Comparison of ENCODE assay signal across 28 cellular contexts in genomic region chr20:38208088-38208487, GRCh38. TPM values are rescaled to one million over a fixed set of nuclear protein-coding genes. Genes with fewer than 3 reads are reported as not detected.
"Had no signal": no experiment of that assay in that cellular context is flagged by ENCODE, and none has a peak within 500 bp of the region (broad histone marks: within the 10 kb centered on the region; RNA-seq: fewer than 3 reads in every experiment).

No MANE protein-coding gene starts in this region.

- H3K27ac Mint-ChIP-seq: activated B cell treated with CpG ODN at 0.5 μM for 24 hours; activated CD8-positive, alpha-beta memory T cell treated with anti-CD3 and anti-CD28 coated beads, Interleukin-2, amount 10 ng/mL, durations not matched to agents 7 days and 5 days; activated CD8-positive, alpha-beta T cell treated with anti-CD3 and anti-CD28 coated beads, Interleukin-2, amount 10 ng/mL, durations not matched to agents 7 days and 5 days; activated naive CD4-positive, alpha-beta T cell treated with anti-CD3 and anti-CD28 coated beads for 36 hours; activated naive CD8-positive, alpha-beta T cell treated with anti-CD3 and anti-CD28 coated beads for 36 hours; immature natural killer cell; nephron; stimulated activated effector memory CD8-positive, alpha-beta T cell treated with anti-CD3 and anti-CD28 coated beads, Interleukin-12 subunit alpha, Interleukin-12 subunit beta, amount 100 ng/mL, for 72 hours; T-helper 2 cell treated with Interferon-gamma antibody and Interleukin-4, amounts not matched to agents 5 μg/mL and 100 μg/mL, for 36 hours had no signal

- H3K4me3 ChIP-seq: adrenal gland, body of pancreas, gastrocnemius medialis, lung, right lobe of liver, stomach, thyroid gland had no signal

- H3K9me3 ChIP-seq: adrenal gland, body of pancreas, gastrocnemius medialis, right lobe of liver, stomach, thyroid gland had no signal

- H3K27me3 ChIP-seq: adrenal gland, body of pancreas, gastrocnemius medialis, right lobe of liver, stomach, thyroid gland had no signal

- H3K4me1 Mint-ChIP-seq: activated B cell treated with CpG ODN at 0.5 μM for 24 hours; activated CD8-positive, alpha-beta memory T cell treated with anti-CD3 and anti-CD28 coated beads, Interleukin-2, amount 10 ng/mL, durations not matched to agents 7 days and 5 days; activated naive CD8-positive, alpha-beta T cell treated with anti-CD3 and anti-CD28 coated beads for 36 hours; immature natural killer cell; stimulated activated effector memory CD8-positive, alpha-beta T cell treated with anti-CD3 and anti-CD28 coated beads, Interleukin-12 subunit alpha, Interleukin-12 subunit beta, amount 100 ng/mL, for 72 hours had no signal

- H3K4me3 Mint-ChIP-seq: activated B cell treated with CpG ODN at 0.5 μM for 24 hours; activated CD8-positive, alpha-beta memory T cell treated with anti-CD3 and anti-CD28 coated beads, Interleukin-2, amount 10 ng/mL, durations not matched to agents 7 days and 5 days; activated CD8-positive, alpha-beta T cell treated with anti-CD3 and anti-CD28 coated beads, Interleukin-2, amount 10 ng/mL, durations not matched to agents 7 days and 5 days; activated naive CD4-positive, alpha-beta T cell treated with anti-CD3 and anti-CD28 coated beads for 36 hours; activated naive CD8-positive, alpha-beta T cell treated with anti-CD3 and anti-CD28 coated beads for 36 hours; immature natural killer cell; nephron; stimulated activated effector memory CD8-positive, alpha-beta T cell treated with anti-CD3 and anti-CD28 coated beads, Interleukin-12 subunit alpha, Interleukin-12 subunit beta, amount 100 ng/mL, for 72 hours; T-helper 2 cell treated with Interferon-gamma antibody and Interleukin-4, amounts not matched to agents 5 μg/mL and 100 μg/mL, for 36 hours had no signal

- DNase-seq: activated B cell treated with CpG ODN at 0.5 μM for 24 hours; activated CD4-positive, alpha-beta T cell treated with anti-CD3 and anti-CD28 coated beads, Interleukin-2, amount 50 U/mL, for 1 hour; activated CD8-positive, alpha-beta memory T cell treated with anti-CD3 and anti-CD28 coated beads, Interleukin-2, amount 10 ng/mL, durations not matched to agents 7 days and 5 days; activated CD8-positive, alpha-beta T cell treated with anti-CD3 and anti-CD28 coated beads, Interleukin-2, amount 10 ng/mL, durations not matched to agents 7 days and 5 days; activated naive CD4-positive, alpha-beta T cell treated with anti-CD3 and anti-CD28 coated beads for 36 hours; activated naive CD8-positive, alpha-beta T cell treated with anti-CD3 and anti-CD28 coated beads for 36 hours; activated T-cell treated with anti-CD3 and anti-CD28 coated beads for 4 hours; adrenal gland; body of pancreas; caudate nucleus; dermis blood vessel endothelial cell; effector CD4-positive, alpha-beta T cell; gastrocnemius medialis; hypothalamus; immature natural killer cell; posterior cingulate gyrus; stimulated activated CD4-positive, alpha-beta T cell treated with anti-CD3 and anti-CD28 coated beads, Interleukin-12 subunit alpha, Interleukin-12 subunit beta, amount 100 ng/mL, for 4 hours; stimulated activated CD4-positive, alpha-beta T cell treated with anti-CD3 and anti-CD28 coated beads, Interleukin-4, amount 100 ng/mL, for 24 hours; stomach; T-helper 1 cell; thyroid gland had no signal

- FAIRE-seq: endometrium had no signal

- H3K36me3 ChIP-seq: adrenal gland, gastrocnemius medialis, right lobe of liver, stomach, thyroid gland had no signal

- H3K27ac ChIP-seq: adrenal gland, body of pancreas, gastrocnemius medialis, right lobe of liver, stomach, thyroid gland had no signal

- H3K36me3 Mint-ChIP-seq: activated CD8-positive, alpha-beta memory T cell treated with anti-CD3 and anti-CD28 coated beads, Interleukin-2, amount 10 ng/mL, durations not matched to agents 7 days and 5 days; activated naive CD8-positive, alpha-beta T cell treated with anti-CD3 and anti-CD28 coated beads for 36 hours; immature natural killer cell; stimulated activated effector memory CD8-positive, alpha-beta T cell treated with anti-CD3 and anti-CD28 coated beads, Interleukin-12 subunit alpha, Interleukin-12 subunit beta, amount 100 ng/mL, for 72 hours had no signal

- H3K9me3 Mint-ChIP-seq: activated B cell treated with CpG ODN at 0.5 μM for 24 hours; activated naive CD4-positive, alpha-beta T cell treated with anti-CD3 and anti-CD28 coated beads for 36 hours; activated naive CD8-positive, alpha-beta T cell treated with anti-CD3 and anti-CD28 coated beads for 36 hours; immature natural killer cell; stimulated activated effector memory CD8-positive, alpha-beta T cell treated with anti-CD3 and anti-CD28 coated beads, Interleukin-12 subunit alpha, Interleukin-12 subunit beta, amount 100 ng/mL, for 72 hours; T-helper 2 cell treated with Interferon-gamma antibody and Interleukin-4, amounts not matched to agents 5 μg/mL and 100 μg/mL, for 36 hours had no signal

- H3K4me1 ChIP-seq: adrenal gland, body of pancreas, right lobe of liver, thyroid gland had no signal

- ATAC-seq: activated CD8-positive, alpha-beta memory T cell treated with anti-CD3 and anti-CD28 coated beads, Interleukin-2, amount 10 ng/mL, durations not matched to agents 7 days and 5 days; activated CD8-positive, alpha-beta T cell treated with anti-CD3 and anti-CD28 coated beads, Interleukin-2, amount 10 ng/mL, durations not matched to agents 7 days and 5 days; body of pancreas; gastrocnemius medialis; left lobe of liver; right lobe of liver; stimulated activated effector memory CD8-positive, alpha-beta T cell treated with anti-CD3 and anti-CD28 coated beads, Interleukin-12 subunit alpha, Interleukin-12 subunit beta, amount 100 ng/mL, for 72 hours had no signal

RNA-seq across cellular contexts. Expression of gene TGM2, which starts 43.0 kb away (rescaled TPM):
- total RNA-seq: activated naive CD4-positive, alpha-beta T cell treated with anti-CD3 and anti-CD28 coated beads for 36 hours; activated naive CD8-positive, alpha-beta T cell treated with anti-CD3 and anti-CD28 coated beads for 36 hours had no signal
- polyA plus RNA-seq: immature natural killer cell had no signal

RNA-seq across cellular contexts. Expression of gene KIAA1755, which starts 52.4 kb away (rescaled TPM):
- total RNA-seq: activated B cell treated with CpG ODN at 0.5 μM for 24 hours; activated CD8-positive, alpha-beta memory T cell treated with anti-CD3 and anti-CD28 coated beads, Interleukin-2, amount 10 ng/mL, durations not matched to agents 7 days and 5 days; activated CD8-positive, alpha-beta T cell treated with anti-CD3 and anti-CD28 coated beads, Interleukin-2, amount 10 ng/mL, durations not matched to agents 7 days and 5 days; activated naive CD4-positive, alpha-beta T cell treated with anti-CD3 and anti-CD28 coated beads for 36 hours; activated naive CD8-positive, alpha-beta T cell treated with anti-CD3 and anti-CD28 coated beads for 36 hours had no signal
- polyA plus RNA-seq: immature natural killer cell had no signal
